Comparison of ENCODE assay signal across 18 cellular contexts in genomic region chr4:100016191-100016590, GRCh38.
DNase-seq lines count a peak whose midpoint lies in the region; ATAC-seq and TF ChIP-seq lines count a peak whose summit lies in the region.
"Had no signal": no experiment of that assay in that cellular context is flagged by ENCODE, and none has a peak within 500 bp of the region (broad histone marks: within the 10 kb centered on the region; RNA-seq: fewer than 3 reads in every experiment).

No MANE protein-coding gene starts in this region.

- H3K4me1 Mint-ChIP-seq in activated CD8-positive, alpha-beta T cell treated with anti-CD3 and anti-CD28 coated beads, Interleukin-2, amount 10 ng/mL, durations not matched to agents 7 days and 5 days (ENCODE audit: low read depth) = no peaks in the 10 kb centered on the region
- peaks cover 6% of the 10 kb centered on the region for H3K4me1 Mint-ChIP-seq in activated CD8-positive, alpha-beta T cell treated with anti-CD3 and anti-CD28 coated beads for 36 hours (ENCODE audit: low read depth)
- H3K4me1 Mint-ChIP-seq: H9 had no signal

- intact Hi-C loops in testis (cut with DNase I; ENCODE audit: low total_unique reads) = no loop called here
- intact Hi-C loops in activated CD8-positive, alpha-beta T cell treated with anti-CD3 and anti-CD28 coated beads for 36 hours (cut with micrococcal nuclease) = no loop called here

- H3K4me1 ChIP-seq in testis = no peaks in the 10 kb centered on the region

- H3K36me3 ChIP-seq in testis (ENCODE audit: low read depth, missing control alignments) = no peaks in the 10 kb centered on the region
- H3K36me3 ChIP-seq: MG63, SJCRH30 had no signal

- H3K27me3 Mint-ChIP-seq in activated CD8-positive, alpha-beta T cell treated with anti-CD3 and anti-CD28 coated beads, Interleukin-2, amount 10 ng/mL, durations not matched to agents 7 days and 5 days (ENCODE audit: low read depth) = peaks cover 2% of the 10 kb centered on the region
- peaks cover 3% of the 10 kb centered on the region for H3K27me3 Mint-ChIP-seq in activated CD8-positive, alpha-beta T cell treated with anti-CD3 and anti-CD28 coated beads for 36 hours

- H3K36me3 Mint-ChIP-seq in activated CD8-positive, alpha-beta T cell treated with anti-CD3 and anti-CD28 coated beads, Interleukin-2, amount 10 ng/mL, durations not matched to agents 7 days and 5 days (ENCODE audit: low read depth) = no peaks in the 10 kb centered on the region
- H3K36me3 Mint-ChIP-seq in activated CD8-positive, alpha-beta T cell treated with anti-CD3 and anti-CD28 coated beads for 36 hours (ENCODE audit: low read depth) = no peaks in the 10 kb centered on the region

- DNase-seq in AG08396 (ENCODE audit: low spot score) = peak; percentile 42
- DNase-seq in H4 (ENCODE audit: low spot score) = peak; percentile 88
- peak; percentile 54 for DNase-seq in amniotic epithelial cell (ENCODE audit: low read depth)
- peak; percentile 81 for DNase-seq in fibroblast of peridontal ligament (ENCODE audit: extremely low read depth)
- no peak for DNase-seq in activated CD8-positive, alpha-beta T cell treated with anti-CD3 and anti-CD28 coated beads, Interleukin-2, amount 10 ng/mL, durations not matched to agents 7 days and 5 days
- no peak for DNase-seq in testis
- DNase-seq in stimulated activated naive CD4-positive, alpha-beta T cell (lab: John Stamatoyannopoulos, UW) = no peak
- no peak for DNase-seq in activated CD8-positive, alpha-beta T cell treated with anti-CD3 and anti-CD28 coated beads for 36 hours
- DNase-seq: COR-L47, DMS153, H9, MG63, NCI-H1092, NCI-H146, NCI-H2081, NCI-H774 had no signal

- CTCF ChIA-PET in activated CD8-positive, alpha-beta T cell treated with anti-CD3 and anti-CD28 coated beads, Interleukin-2, amount 10 ng/mL, durations not matched to agents 7 days and 5 days (lab: Charles Lee) = no interaction called here
- CTCF ChIA-PET in activated CD8-positive, alpha-beta T cell treated with anti-CD3 and anti-CD28 coated beads for 36 hours (lab: Charles Lee) = no interaction called here

- 90 to 92% methylated on average over 3 of the region's 3 CpGs for WGBS in testis, 2 donors

- H3K27ac Mint-ChIP-seq in activated CD8-positive, alpha-beta T cell treated with anti-CD3 and anti-CD28 coated beads, Interleukin-2, amount 10 ng/mL, durations not matched to agents 7 days and 5 days = no peak overlapping the region
- H3K27ac Mint-ChIP-seq in activated CD8-positive, alpha-beta T cell treated with anti-CD3 and anti-CD28 coated beads for 36 hours = no peak overlapping the region
- H3K27ac Mint-ChIP-seq: H9 had no signal

- no peak for TF ChIP-seq POLR2A in testis (IDR thresholded peaks at IDR 0.05)

- H3K4me3 ChIP-seq in testis = no peak overlapping the region
- H3K4me3 ChIP-seq: MG63, SJCRH30 had no signal

- H3K9me3 ChIP-seq in testis = no peaks in the 10 kb centered on the region
- H3K9me3 ChIP-seq: MG63, SJCRH30 had no signal

- POLR2A ChIA-PET in activated CD8-positive, alpha-beta T cell treated with anti-CD3 and anti-CD28 coated beads, Interleukin-2, amount 10 ng/mL, durations not matched to agents 7 days and 5 days (lab: Charles Lee) = no interaction called here
- POLR2A ChIA-PET in activated CD8-positive, alpha-beta T cell treated with anti-CD3 and anti-CD28 coated beads for 36 hours (lab: Charles Lee) = no interaction called here

- H3K9me3 Mint-ChIP-seq in activated CD8-positive, alpha-beta T cell treated with anti-CD3 and anti-CD28 coated beads, Interleukin-2, amount 10 ng/mL, durations not matched to agents 7 days and 5 days (ENCODE audit: insufficient read depth) = no peaks in the 10 kb centered on the region
- peaks cover 4% of the 10 kb centered on the region for H3K9me3 Mint-ChIP-seq in activated CD8-positive, alpha-beta T cell treated with anti-CD3 and anti-CD28 coated beads for 36 hours

- TF ChIP-seq CTCF in testis (IDR thresholded peaks at IDR 0.05) = no peak
- no peak for TF ChIP-seq CTCF in activated CD8-positive, alpha-beta T cell treated with anti-CD3 and anti-CD28 coated beads for 36 hours (IDR thresholded peaks at IDR 0.05)

- H3K4me3 Mint-ChIP-seq in activated CD8-positive, alpha-beta T cell treated with anti-CD3 and anti-CD28 coated beads, Interleukin-2, amount 10 ng/mL, durations not matched to agents 7 days and 5 days = no peak overlapping the region
- no peak overlapping the region for H3K4me3 Mint-ChIP-seq in activated CD8-positive, alpha-beta T cell treated with anti-CD3 and anti-CD28 coated beads for 36 hours
- H3K4me3 Mint-ChIP-seq: H9 had no signal

- no peaks in the 10 kb centered on the region for H3K27me3 ChIP-seq in testis
- H3K27me3 ChIP-seq: MG63, SJCRH30 had no signal

- H3K27ac ChIP-seq in testis = no peak overlapping the region
- H3K27ac ChIP-seq: RWPE1, SJCRH30 had no signal

- no peak for ATAC-seq in activated CD8-positive, alpha-beta T cell treated with anti-CD3 and anti-CD28 coated beads, Interleukin-2, amount 10 ng/mL, durations not matched to agents 7 days and 5 days
- ATAC-seq in activated CD8-positive, alpha-beta T cell treated with anti-CD3 and anti-CD28 coated beads for 36 hours = no peak

Comparison
In these comparisons a context has a peak if more than half of its experiments do, and no peak if none do; other contexts are left out.
1. DNase-seq: peak in AG08396 (single experiment), H4 (single experiment), amniotic epithelial cell (single experiment) and fibroblast of peridontal ligament (single experiment); none in activated CD8-positive, alpha-beta T cell treated with anti-CD3 and anti-CD28 coated beads, Interleukin-2, amount 10 ng/mL, durations not matched to agents 7 days and 5 days (single experiment), testis (single experiment), stimulated activated naive CD4-positive, alpha-beta T cell (0 of 6) and activated CD8-positive, alpha-beta T cell treated with anti-CD3 and anti-CD28 coated beads for 36 hours (single experiment).